In genomic region chr13:99269627-99270252, GRCh38 we compare ENCODE assay signal across 8 cellular contexts. TPM values are rescaled to one million over a fixed set of nuclear protein-coding genes. Genes with fewer than 3 reads are reported as not detected.
DNase-seq lines count a peak whose midpoint lies in the region; ATAC-seq and TF ChIP-seq lines count a peak whose summit lies in the region.

No MANE protein-coding gene starts in this region.

- TF ChIP-seq CTCF in omental fat pad (IDR thresholded peaks at IDR 0.05), result peak in 1 of 3 donors; percentile 20
- TF ChIP-seq CTCF in vagina (IDR thresholded peaks at IDR 0.05), result peak in 1 of 3 experiments; percentile 60

- H3K27ac ChIP-seq in vagina, result no peak overlapping the region

- no peaks in the 10 kb centered on the region for H3K36me3 ChIP-seq in vagina

- no peak for TF ChIP-seq POLR2A in vagina (IDR thresholded peaks at IDR 0.05)

- H3K9me3 ChIP-seq in vagina, result no peaks in the 10 kb centered on the region

- intact Hi-C loops in vagina (cut with DNase I), result loop anchor here (5.0 kb wide), 2 partner anchors 92 to 168 kb away; no protein-coding TSS in a partner anchor

- H3K4me3 ChIP-seq in vagina, result no peak overlapping the region

- no peaks in the 10 kb centered on the region for H3K27me3 ChIP-seq in vagina

- ATAC-seq in GM21381 (IDR thresholded peaks at IDR 0.05; ENCODE audit: unreplicated experiment) (peak; percentile 65), omental fat pad (ENCODE audit: low FRiP score) (peak; percentile 68)

- H3K4me1 ChIP-seq in vagina, result no peaks in the 10 kb centered on the region

- DNase-seq in NCI-H2196 (lab: John Stamatoyannopoulos, UW; ENCODE audit: unreplicated experiment) (peak; percentile 9), NCI-H2196 treated with DMSO at 0.1 percent for 48 hours (lab: John Stamatoyannopoulos, UW; ENCODE audit: unreplicated experiment) (no peak), HT1080 (ENCODE audit: low read depth) (peak; percentile 44), SW480 (ENCODE audit: low spot score) (peak; percentile 60), fibroblast of gingiva (ENCODE audit: low read depth) (peak; percentile 63), omental fat pad (ENCODE audit: low spot score) (no peak), vagina (ENCODE audit: extremely low spot score in 2 of 2) (no peak)

RNA-seq across cellular contexts. Expression of gene GPR18, which starts 11.6 kb away (rescaled TPM):
- not detected in 2 replicates for total RNA-seq in HT1080 (2014; rRNA removed; shearing (Covaris generic))
- not detected in 2 replicates for polyA plus RNA-seq in HT1080 (2015; cell fraction: cytosol; rRNA removed)
- polyA plus RNA-seq in HT1080 (2015; cell fraction: nucleus; rRNA removed), result not detected in 2 replicates
- total RNA-seq in omental fat pad (under 1 TPM in 1 of 4 donors, not detected in 3; 0.36 TPM), vagina (not detected)

RNA-seq across cellular contexts. Expression of gene GPR183, which starts 37.5 kb away (rescaled TPM):
- total RNA-seq in HT1080 (2014; rRNA removed; shearing (Covaris generic)), result not detected in 2 replicates
- not detected in 2 replicates for polyA plus RNA-seq in HT1080 (2015; cell fraction: cytosol; rRNA removed)
- 0.29 and 0.66 TPM in 2 replicates for polyA plus RNA-seq in HT1080 (2015; cell fraction: nucleus; rRNA removed)
- total RNA-seq in omental fat pad, result 10 to 100 TPM; 17.2 to 73.5 (median 42.7) TPM
- total RNA-seq in vagina, result 12.0 TPM

Comparison
In these comparisons a context has a peak if more than half of its experiments do, and no peak if none do; other contexts are left out.
1. DNase-seq: peak in NCI-H2196 (single experiment), HT1080 (single experiment), SW480 (single experiment) and fibroblast of gingiva (single experiment); none in NCI-H2196 treated with DMSO at 0.1 percent for 48 hours (single experiment), omental fat pad (single experiment) and vagina (0 of 2).
2. RNA of gene GPR183, which starts 37.5 kb away (total RNA-seq): 17.2 to 73.5 TPM in omental fat pad and 12.0 TPM in vagina (single experiment); not detected in HT1080; every median in the first group is over 10 times any median in the second.